Comparison of ENCODE assay signal across 1 cellular context in the genomic region with DNA sequence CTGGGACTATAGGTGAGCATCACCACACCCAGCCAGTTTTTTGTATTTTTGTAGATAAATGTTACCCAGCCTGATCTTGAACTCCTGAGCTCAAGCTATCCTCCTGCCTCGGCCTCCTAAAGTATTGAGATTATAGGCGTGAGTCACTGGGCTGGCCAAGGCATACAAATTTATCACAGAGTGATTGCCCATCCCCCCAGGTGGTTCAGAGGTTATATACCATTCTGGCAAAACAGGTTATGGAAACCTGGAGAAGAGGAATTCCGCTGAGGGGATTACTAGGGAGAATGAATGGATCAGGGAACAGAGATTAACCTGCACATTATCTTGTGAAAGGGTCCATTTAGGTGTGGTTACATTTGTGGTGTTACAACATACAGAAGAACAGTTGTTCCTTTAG.
TF ChIP-seq lines count a peak whose summit lies in the region.

No MANE protein-coding gene starts in this region.

TF ChIP-seq in H1, 55 proteins besides CTCF, POLR2A, EP300 and RAD21:
- TF ChIP-seq BCL11A (IDR thresholded peaks at IDR 0.05; ENCODE audit: low read depth in 2 of 2, low read length in 2 of 2): no peak
- TF ChIP-seq RXRA (IDR thresholded peaks at IDR 0.05; ENCODE audit: insufficient read depth, low read depth, low read length): no peak
- no peak for TF ChIP-seq TAF1 (IDR thresholded peaks at IDR 0.05; ENCODE audit: low read depth, low read length)
- no peak for TF ChIP-seq HDAC2 (IDR thresholded peaks at IDR 0.05; ENCODE audit: borderline replicate concordance in 1 of 2, low read depth in 2 of 2, low read length in 2 of 2)
- 0 out of 2 replicates have a peak, but pooled peaks have one; percentile 35 for TF ChIP-seq SP1 (IDR thresholded peaks at IDR 0.05; ENCODE audit: low read depth, low read length)
- TF ChIP-seq CBX5 (IDR thresholded peaks at IDR 0.05; ENCODE audit: low read depth, low read length): no peak
- no peak for TF ChIP-seq RBBP5 (IDR thresholded peaks at IDR 0.05; ENCODE audit: borderline replicate concordance, low read depth, low read length)
- TF ChIP-seq BRCA1 (IDR thresholded peaks at IDR 0.05; ENCODE audit: low read depth, low read length): no peak
- no peak for TF ChIP-seq ASH2L (IDR thresholded peaks at IDR 0.05; ENCODE audit: low read length)
